Comparison of ENCODE assay signal across 8 cellular contexts in genomic region chr3:128725932-128726690, GRCh38. TPM values are rescaled to one million over a fixed set of nuclear protein-coding genes. Genes with fewer than 3 reads are reported as not detected.
A peak's percentile ranks its signal among the peaks of the same experiment; 100 is the strongest.
DNase-seq lines count a peak whose midpoint lies in the region; ATAC-seq and TF ChIP-seq lines count a peak whose summit lies in the region.

Gene RAB7A, plus strand, starts transcription at chr3:128726183. Its CDS starts 69,185 bp downstream, at chr3:128795368.

- 0 to 1% methylated on average over 67 to 71 of the region's 71 CpGs for WGBS in heart right ventricle, 2 donors

- no peak for TF ChIP-seq CTCF in GM13976 (IDR thresholded peaks at IDR 0.05; ENCODE audit: borderline replicate concordance, control extremely low read depth, extremely low read depth, insufficient read depth, missing control alignments)
- peak in 2 of 9 donors; percentile 15 to 24 for TF ChIP-seq CTCF in heart right ventricle (IDR thresholded peaks at IDR 0.05)
- no peak for TF ChIP-seq CTCF in upper lobe of right lung (IDR thresholded peaks at IDR 0.05)

- H3K4me3 ChIP-seq in heart right ventricle (peak within 1 kb of the TSS; percentile 58 to 100 (median 94)), upper lobe of right lung (peak within 1 kb of the TSS; percentile 80)

- ATAC-seq in HG02870 (IDR thresholded peaks at IDR 0.05; ENCODE audit: unreplicated experiment): peak; percentile 93
- peak; percentile 98 to 100 (median 99) for ATAC-seq in heart right ventricle
- ATAC-seq in upper lobe of right lung: peak; percentile 98

- H3K4me1 ChIP-seq in heart right ventricle (peaks cover 12 to 50% (median 42%) of the 10 kb centered on the region in 9 donors), upper lobe of right lung (peaks cover 35% of the 10 kb centered on the region)

- no peaks in the 10 kb centered on the region for H3K27me3 ChIP-seq in heart right ventricle
- no peaks in the 10 kb centered on the region for H3K27me3 ChIP-seq in upper lobe of right lung

- H3K27ac ChIP-seq in heart right ventricle: peak within 1 kb of the TSS; percentile 90 to 99 (median 96)
- peak within 1 kb of the TSS; percentile 95 for H3K27ac ChIP-seq in upper lobe of right lung

- DNase-seq in GM13976 (ENCODE audit: low spot score) (peak; percentile 97), NCI-H146 treated with DMSO at 0.1 percent for 48 hours (lab: John Stamatoyannopoulos, UW; ENCODE audit: unreplicated experiment) (peak; percentile 99), amniotic epithelial cell (ENCODE audit: low read depth) (peak; percentile 98), heart right ventricle (peak; percentile 97 to 98), posterior vena cava (ENCODE audit: low spot score) (peak; percentile 100), upper lobe of right lung (peak; percentile 99)

- H3K9me3 ChIP-seq in heart right ventricle: no peaks in the 10 kb centered on the region
- H3K9me3 ChIP-seq in upper lobe of right lung: no peaks in the 10 kb centered on the region

- H3K36me3 ChIP-seq in heart right ventricle (no peaks in the 10 kb centered on the region), upper lobe of right lung (no peaks in the 10 kb centered on the region)

- in situ Hi-C loops in GM13976 (cut with MboI; ENCODE audit: low sequenced_read_pairs, unreplicated experiment): no loop called here

- intact Hi-C loops in T-helper 1 cell treated with Interleukin-12 subunit alpha and Interleukin-12 subunit beta and Interleukin-4 antibody, amounts not matched to agents 30 ng/mL and 1 ng/mL, for 36 hours (cut with micrococcal nuclease): loop anchor here (1.0 to 10.0 kb wide), 13 partner anchors 8 to 459 kb away; partner anchors contain the start of genes ACAD9, CNBP and RPN1
- intact Hi-C loops in heart right ventricle (cut with DNase I) (loop anchor here in 6 of 10 donors (1.0 to 5.0 kb wide), 10 partner anchors 44 to 121 kb away; partner anchors contain the start of gene RPN1 (in 1 of the 6)), posterior vena cava (cut with DNase I) (no loop called here), upper lobe of right lung (cut with DNase I) (no loop called here)

RNA-seq across cellular contexts. Expression of gene RAB7A, which starts in this region (rescaled TPM):
- 257 and 261 TPM in 2 replicates for total RNA-seq in T-helper 1 cell treated with Interleukin-12 subunit alpha and Interleukin-12 subunit beta and Interleukin-4 antibody, amounts not matched to agents 30 ng/mL and 1 ng/mL, for 36 hours
- total RNA-seq in heart right ventricle: 100 to 1,000 TPM; 234 to 348 (median 310) TPM
- 100 to 1,000 TPM; 161 to 173 TPM for polyA plus RNA-seq in heart right ventricle
- total RNA-seq in posterior vena cava: 100 to 1,000 TPM; 207 to 216 TPM
- total RNA-seq in upper lobe of right lung: 306 TPM

Comparison
In these comparisons a context has a peak if more than half of its experiments do, and no peak if none do; other contexts are left out.
1. Peak in every context shown above with its lines: DNase-seq, ATAC-seq, H3K4me3 ChIP-seq and H3K27ac ChIP-seq.
2. intact Hi-C loops: an anchor here in T-helper 1 cell treated with Interleukin-12 subunit alpha and Interleukin-12 subunit beta and Interleukin-4 antibody, amounts not matched to agents 30 ng/mL and 1 ng/mL, for 36 hours (1.0 to 10.0 kb wide) and heart right ventricle (1.0 to 5.0 kb wide); none called in posterior vena cava and upper lobe of right lung.